In genomic region chr20:36236786-36237121, GRCh38 we compare ENCODE assay signal across 8 cellular contexts. TPM values are rescaled to one million over a fixed set of nuclear protein-coding genes. Genes with fewer than 3 reads are reported as not detected.
DNase-seq lines count a peak whose midpoint lies in the region; ATAC-seq, FAIRE-seq and TF ChIP-seq lines count a peak whose summit lies in the region.

No MANE protein-coding gene starts in this region.

- no peak overlapping the region for H2AK5ac ChIP-seq in H9 (ENCODE audit: insufficient read length, low read length)

- peaks cover 7% of the 10 kb centered on the region for H3K79me1 ChIP-seq in H9 (ENCODE audit: insufficient read depth, low read depth, low read length, poor library complexity, severe bottlenecking)

- no peaks in the 10 kb centered on the region for H3K9me3 Mint-ChIP-seq in H9
- H3K9me3 Mint-ChIP-seq in WTC11: no peaks in the 10 kb centered on the region

- intact Hi-C loops in right cardiac atrium (cut with DNase I): no loop called here

- no peaks in the 10 kb centered on the region for H4K20me1 ChIP-seq in H9 (ENCODE audit: control insufficient read depth, insufficient read depth, insufficient read length)

- no peak overlapping the region for H2BK20ac ChIP-seq in H9 (ENCODE audit: low read depth, low read length, poor library complexity, severe bottlenecking)

- ATAC-seq in WTC11 (no peak), right cardiac atrium (peak in 1 of 2 donors; percentile 9), GM21529 (IDR thresholded peaks at IDR 0.05; ENCODE audit: unreplicated experiment) (no peak)

- H3K4me2 ChIP-seq in H9 (ENCODE audit: insufficient read depth, insufficient read length, low read length): peak overlapping the region; percentile 90

- no peak overlapping the region for H4K91ac ChIP-seq in H9 (ENCODE audit: insufficient read length, low read depth, low read length)

- peaks cover 6% of the 10 kb centered on the region; the same call in 1 of the 2 replicates for H3K79me2 ChIP-seq in H9 (ENCODE audit: insufficient read depth, low read length)

- H3K23ac ChIP-seq in H9 (ENCODE audit: insufficient read length, low read depth, low read length): no peak overlapping the region

- H3K56ac ChIP-seq in H9 (ENCODE audit: insufficient read length, low read depth, low read length): no peak overlapping the region

- H4K8ac ChIP-seq in H9 (replicated peaks; ENCODE audit: insufficient read length, low read depth, low read length): no peak overlapping the region

- H2BK5ac ChIP-seq in H9 (ENCODE audit: insufficient read length, low read length): no peak overlapping the region

- POLR2A ChIA-PET in WTC11 (lab: Charles Lee): interaction anchor here (0.5 kb wide), 1 partner anchor 339 kb away, joined by 3 read pairs; no protein-coding TSS in a partner anchor

- H3K4me1 ChIP-seq in H9 (ENCODE audit: insufficient read depth, low read length) (peaks cover 4% of the 10 kb centered on the region; the same call in 1 of the 2 replicates), right cardiac atrium (ENCODE audit: control insufficient read depth, insufficient read depth, low read length) (peaks cover 2% of the 10 kb centered on the region), small intestine (ENCODE audit: control insufficient read depth in 2 of 2, insufficient read depth in 1 of 2, low read depth in 1 of 2, low read length in 1 of 2) (no peaks in the 10 kb centered on the region)

- H2BK12ac ChIP-seq in H9 (ENCODE audit: insufficient read length, low read depth, low read length): no peak overlapping the region

- no peak for FAIRE-seq in small intestine (lab: Jason Lieb, UNC)

- H3K27ac Mint-ChIP-seq in H9 (peak overlapping the region; percentile 91 to 98 (median 96); a peak in 5 of 7 replicates), WTC11 (peak overlapping the region; percentile 42; the same call in 1 of the 2 replicates)

- no peak overlapping the region for H3K4ac ChIP-seq in H9 (ENCODE audit: low read depth, low read length)

- H3K36me3 Mint-ChIP-seq in H9 (ENCODE audit: insufficient read depth in 1 of 3, low read depth in 3 of 3) (peaks cover 9 to 26% (median 20%) of the 10 kb centered on the region in 3 experiments; a peak in 5 of 7 replicates), WTC11 (peaks cover 20% of the 10 kb centered on the region)

- H3K36me3 ChIP-seq in small intestine (ENCODE audit: control insufficient read depth in 2 of 2, insufficient read depth in 2 of 2, low read length in 2 of 2): peaks cover 6 to 15% of the 10 kb centered on the region in 2 donors

- no peak overlapping the region for H3T11ph ChIP-seq in H9 (ENCODE audit: low read length)

- H2BK120ac ChIP-seq in H9 (ENCODE audit: low read depth, low read length, poor library complexity, severe bottlenecking): no peak overlapping the region

- H3K27ac ChIP-seq in H9 (ENCODE audit: insufficient read length, low read depth, low read length) (no peak overlapping the region), right cardiac atrium (ENCODE audit: low read length) (peak overlapping the region; percentile 85), small intestine (ENCODE audit: low read depth in 1 of 2, low read length in 1 of 2) (peak overlapping the region; percentile 38 to 86)

- H3K9me3 ChIP-seq in H9 (ENCODE audit: control insufficient read depth, low read depth, low read length): no peaks in the 10 kb centered on the region
- no peaks in the 10 kb centered on the region for H3K9me3 ChIP-seq in right cardiac atrium (ENCODE audit: control insufficient read depth, low read length)
- H3K9me3 ChIP-seq in small intestine (ENCODE audit: control insufficient read depth, low read depth): no peaks in the 10 kb centered on the region

- H3K27me3 Mint-ChIP-seq in H9 (ENCODE audit: low read depth) (peaks cover 7% of the 10 kb centered on the region), WTC11 (ENCODE audit: low read depth) (no peaks in the 10 kb centered on the region; the same call in 1 of the 2 replicates)

- CTCF ChIA-PET in WTC11 (lab: Charles Lee): interaction anchor here (0.8 to 2.3 kb wide), 8 partner anchors 31 to 244 kb away, joined by 3 to 9 read pairs (median 4); no protein-coding TSS in a partner anchor

- H3K18ac ChIP-seq in H9 (ENCODE audit: insufficient read length, low read depth, low read length): no peak overlapping the region

- H3K4me1 Mint-ChIP-seq in H9 (peaks cover 13 to 15% of the 10 kb centered on the region in 2 experiments), WTC11 (peaks cover 12% of the 10 kb centered on the region)

- no peak overlapping the region for H2BK15ac ChIP-seq in H9 (ENCODE audit: low read depth, low read length)

- TF ChIP-seq CTCF in H9 (conservative IDR thresholded peaks at IDR 0.05) (no peak), WTC11 (IDR thresholded peaks at IDR 0.05) (no peak)

- peak overlapping the region; percentile 90 to 95 for H3K4me3 Mint-ChIP-seq in H9
- peak overlapping the region; percentile 93 for H3K4me3 Mint-ChIP-seq in WTC11

- no peak for DNase-seq in H9
- no peak for DNase-seq in WTC11 (ENCODE audit: low spot score)
- no peak for DNase-seq in right cardiac atrium
- peak; percentile 6 for DNase-seq in small intestine
- no peak for DNase-seq in activated effector memory CD4-positive, alpha-beta T cell treated with anti-CD3 and anti-CD28 coated beads, Interleukin-2, amount 50 U/mL, for 16 hours
- DNase-seq in stimulated activated CD4-positive, alpha-beta T cell treated with anti-CD3 and anti-CD28 coated beads, Interleukin-2, amount 100 ng/mL, for 48 hours: no peak
- no peak for DNase-seq in NCI-H2081 treated with DMSO at 0.1 percent for 48 hours (lab: John Stamatoyannopoulos, UW)

- no peak overlapping the region for H4K5ac ChIP-seq in H9 (ENCODE audit: insufficient read length, low read depth, low read length)

- H3K4me3 ChIP-seq in right cardiac atrium (ENCODE audit: low read length): peak overlapping the region; percentile 100
- H3K4me3 ChIP-seq in small intestine (ENCODE audit: low read depth in 1 of 2, low read length in 2 of 2): peak overlapping the region; percentile 75 to 86

- H3K23me2 ChIP-seq in H9 (ENCODE audit: insufficient read length, low read depth, low read length, poor library complexity, severe bottlenecking): peaks cover 8% of the 10 kb centered on the region

- no peak overlapping the region for H2AFZ ChIP-seq in H9 (ENCODE audit: low read length)

- no peak overlapping the region for H3K14ac ChIP-seq in H9 (ENCODE audit: insufficient read depth, low read length)

- H3K27me3 ChIP-seq in H9 (ENCODE audit: insufficient read depth, low read length) (no peaks in the 10 kb centered on the region), right cardiac atrium (ENCODE audit: control insufficient read depth, insufficient read depth) (no peaks in the 10 kb centered on the region), small intestine (ENCODE audit: control insufficient read depth in 2 of 2, insufficient read depth in 2 of 2, low read length in 2 of 2) (no peaks in the 10 kb centered on the region)

- no CpG with 5 or more reads among the region's 6 CpGs for WGBS in H9 (ENCODE audit: extremely low coverage, insufficient read length, low lambda C conversion rate)
- under 1% methylated on average over 6 of the region's 6 CpGs for WGBS in right cardiac atrium
- 0 to 1% (median 1%) methylated on average over 6 of the region's 6 CpGs for WGBS in small intestine, 3 donors

- peak overlapping the region; percentile 68 for H3K9ac ChIP-seq in H9 (ENCODE audit: extremely low read depth, insufficient read length, low read length)

TF ChIP-seq in WTC11, 78 proteins besides CTCF, POLR2A, EP300 and RAD21:
- no peak for TF ChIP-seq ZNF532 (CRISPR knock-in tag; IDR thresholded peaks at IDR 0.05; ENCODE audit: borderline replicate concordance)
- no peak for TF ChIP-seq CDX4 (CRISPR knock-in tag; IDR thresholded peaks at IDR 0.05; ENCODE audit: borderline replicate concordance)

RNA-seq across cellular contexts. Expression of gene AAR2, which starts 0.5 kb away (rescaled TPM):
- 36.9 and 37.8 TPM in 2 replicates for total RNA-seq in H9 (2021)
- 22.5 to 24.9 TPM (median 24.7 TPM) in 3 replicates for total RNA-seq in WTC11 (2021)
- total RNA-seq in right cardiac atrium: 10 to 100 TPM; 14.8 to 16.8 (median 16.2) TPM
- polyA plus RNA-seq in right cardiac atrium: 14.1 TPM
- 10 to 100 TPM; 15.7 to 24.2 (median 22.2) TPM for polyA plus RNA-seq in small intestine
